Comparison of ENCODE assay signal across 8 cellular contexts in the genomic region with DNA sequence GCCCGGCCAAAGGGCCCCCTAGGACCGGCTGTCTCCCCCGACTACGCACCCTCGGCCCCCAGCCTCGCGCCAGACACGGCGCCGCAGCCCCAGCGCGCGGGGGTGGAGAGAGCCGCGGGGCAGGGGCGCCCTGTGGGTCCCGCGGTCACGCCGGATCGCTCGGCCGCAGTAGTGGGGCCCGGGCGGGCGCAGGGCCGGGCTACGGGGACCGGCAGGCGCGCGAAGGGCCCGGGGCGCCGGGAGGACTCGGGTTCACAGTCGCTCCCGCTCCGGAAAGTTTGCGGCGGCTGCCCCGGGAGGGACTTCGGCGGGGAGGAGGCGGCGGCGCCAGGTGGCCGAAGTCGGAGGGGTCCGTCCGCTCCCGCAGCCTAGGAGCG. TPM values are rescaled to one million over a fixed set of nuclear protein-coding genes. Genes with fewer than 3 reads are reported as not detected.
DNase-seq lines count a peak whose midpoint lies in the region; ATAC-seq and TF ChIP-seq lines count a peak whose summit lies in the region.

No MANE protein-coding gene starts in this region.

- peaks cover 8% of the 10 kb centered on the region; the same call in 1 of the 2 replicates for H3K9me3 ChIP-seq in SJSA1 (replicated peaks)
- H3K9me3 ChIP-seq in fibroblast of lung (ENCODE audit: control insufficient read depth, insufficient read depth, low read depth, low read length) = no peaks in the 10 kb centered on the region
- H3K9me3 ChIP-seq in neuron (ENCODE audit: low read length) = peaks cover 1% of the 10 kb centered on the region

- H3K4me2 ChIP-seq in fibroblast of lung (ENCODE audit: extremely low read depth, insufficient read depth, low read length) = peak overlapping the region; percentile 78

- H2AFZ ChIP-seq in fibroblast of lung (ENCODE audit: low read length) (peak overlapping the region; percentile 62), neuron (ENCODE audit: low read depth, low read length) (peak overlapping the region; percentile 98)

- H3K36me3 ChIP-seq in SJSA1 (no peaks in the 10 kb centered on the region), fibroblast of lung (ENCODE audit: control insufficient read depth, insufficient read depth, low read length) (no peaks in the 10 kb centered on the region), neuron (ENCODE audit: insufficient read depth, low read length) (no peaks in the 10 kb centered on the region)

- no peaks in the 10 kb centered on the region for H3K79me2 ChIP-seq in fibroblast of lung (ENCODE audit: control insufficient read depth, insufficient read depth, low read length)

- H3K4me3 ChIP-seq in SJSA1 (peak overlapping the region; percentile 74), fibroblast of lung (replicated peaks in 1 of 4; ENCODE audit: control extremely low read depth in 1 of 4, insufficient read depth in 1 of 4, low read depth in 3 of 4, low read length in 4 of 4) (peak overlapping the region; percentile 60 to 72 (median 68)), neuron (ENCODE audit: low read length) (peak overlapping the region; percentile 54)

- H3K4me1 ChIP-seq in SJSA1 (replicated peaks) = peaks cover 17% of the 10 kb centered on the region; the same call in 1 of the 2 replicates
- no peaks in the 10 kb centered on the region for H3K4me1 ChIP-seq in fibroblast of lung (ENCODE audit: control insufficient read depth, extremely low read depth, insufficient read depth, low read length)
- H3K4me1 ChIP-seq in neuron (ENCODE audit: insufficient read depth, low read length) = peaks cover 6% of the 10 kb centered on the region

- H3K27ac ChIP-seq in SJSA1 (peak overlapping the region; percentile 14; the same call in 1 of the 2 replicates), fibroblast of lung (ENCODE audit: insufficient read depth, low read length) (peak overlapping the region; percentile 22)

- DNase-seq in EL (peak; percentile 23), SJSA1 (ENCODE audit: low read depth in 1 of 2, low spot score in 2 of 2) (no peak), fibroblast of lung (ENCODE audit: low read depth in 2 of 2) (no peak), activated gamma-delta T cell (lab: John Stamatoyannopoulos, UW) (no peak), NCI-H524 treated with DMSO at 0.1 percent for 48 hours (lab: John Stamatoyannopoulos, UW) (no peak)

- ATAC-seq in HG03469 (IDR thresholded peaks at IDR 0.05; ENCODE audit: unreplicated experiment) = no peak
- ATAC-seq in HG03439 (IDR thresholded peaks at IDR 0.05; ENCODE audit: unreplicated experiment) = no peak

- H3K9ac ChIP-seq in fibroblast of lung (ENCODE audit: insufficient read depth, low read length) = peak overlapping the region; percentile 52

- H3K27me3 ChIP-seq in SJSA1 (replicated peaks) (no peaks in the 10 kb centered on the region), fibroblast of lung (ENCODE audit: control insufficient read depth, insufficient read depth, low read length) (no peaks in the 10 kb centered on the region), neuron (ENCODE audit: insufficient read depth, low read length) (no peaks in the 10 kb centered on the region)

- H4K20me1 ChIP-seq in fibroblast of lung (ENCODE audit: control insufficient read depth, extremely low read depth, insufficient read depth, low read length) = no peaks in the 10 kb centered on the region

- no peak for TF ChIP-seq CTCF in fibroblast of lung (conservative IDR thresholded peaks at IDR 0.05 in 1 of 2, IDR thresholded peaks at IDR 0.05 in 1 of 2; ENCODE audit: low read depth in 1 of 2, low read length in 2 of 2)

RNA-seq across cellular contexts. Expression of a gene that starts 7.1 kb away (rescaled TPM):
- total RNA-seq in SJSA1 (2014; rRNA removed; shearing (Covaris generic)) = 18.6 and 32.6 TPM in 2 replicates
- total RNA-seq in fibroblast of lung = 10.2 and 11.6 TPM in 2 replicates
- polyA plus RNA-seq in fibroblast of lung = 7.0 and 7.2 TPM in 2 replicates
- polyA plus RNA-seq in fibroblast of lung (2012) = 4.1 and 4.6 TPM in 2 replicates
- polyA minus RNA-seq in fibroblast of lung (ENCODE audit: low replicate concordance) = 0.35 and 3.9 TPM in 2 replicates

RNA-seq across cellular contexts. Expression of a gene that starts 32.6 kb away (rescaled TPM):
- total RNA-seq in SJSA1 (2014; rRNA removed; shearing (Covaris generic)) = 3.1 and 5.2 TPM in 2 replicates
- 3.0 and 3.3 TPM in 2 replicates for total RNA-seq in fibroblast of lung
- polyA plus RNA-seq in fibroblast of lung = 2.3 and 3.2 TPM in 2 replicates
- 1.2 and 2.2 TPM in 2 replicates for polyA plus RNA-seq in fibroblast of lung (2012)
- 0.41 and 0.79 TPM in 2 replicates for polyA minus RNA-seq in fibroblast of lung (ENCODE audit: low replicate concordance)
